Comparison of ENCODE assay signal across 10 cellular contexts in the genomic region with DNA sequence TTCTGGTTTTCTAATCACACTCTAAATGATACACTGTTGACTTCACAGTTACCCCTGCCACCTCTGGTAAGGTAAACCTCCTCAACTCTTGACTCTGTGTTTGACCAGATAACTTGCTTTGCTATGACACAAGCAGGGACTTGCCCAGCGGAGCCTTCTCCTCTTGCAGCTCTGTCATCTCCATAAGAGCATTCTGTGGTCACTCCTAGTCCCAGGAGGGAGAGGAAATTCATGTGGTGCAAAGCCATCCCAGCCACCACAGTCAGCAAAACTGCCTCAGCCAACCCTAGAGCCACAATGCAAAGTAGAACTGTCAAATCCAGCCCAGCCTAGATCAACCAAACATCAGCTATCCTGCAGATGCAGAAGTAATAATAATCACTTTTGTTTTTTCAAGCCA.
"Had no signal": no experiment of that assay in that cellular context is flagged by ENCODE, and none has a peak within 500 bp of the region (broad histone marks: within the 10 kb centered on the region; RNA-seq: fewer than 3 reads in every experiment).

No MANE protein-coding gene starts in this region.

- ATAC-seq: activated CD8-positive, alpha-beta T cell treated with anti-CD3 and anti-CD28 coated beads, Interleukin-2, amount 10 ng/mL, durations not matched to agents 7 days and 5 days; effector memory CD8-positive, alpha-beta T cell; left lobe of liver; upper lobe of right lung had no signal

- H3K4me3 Mint-ChIP-seq: activated CD8-positive, alpha-beta T cell treated with anti-CD3 and anti-CD28 coated beads, Interleukin-2, amount 10 ng/mL, durations not matched to agents 7 days and 5 days; effector memory CD8-positive, alpha-beta T cell; nephron progenitor cell; stimulated activated naive CD8-positive, alpha-beta T cell treated with anti-CD3 and anti-CD28 coated beads, Interleukin-15, Interleukin-2, amounts not matched to agents 100 ng/mL and 50 ng/mL, for 24 hours had no signal

- H3K27me3 Mint-ChIP-seq: stimulated activated naive CD8-positive, alpha-beta T cell treated with anti-CD3 and anti-CD28 coated beads, Interleukin-15, Interleukin-2, amounts not matched to agents 100 ng/mL and 50 ng/mL, for 24 hours had no signal

- DNase-seq: activated CD8-positive, alpha-beta T cell treated with anti-CD3 and anti-CD28 coated beads, Interleukin-2, amount 10 ng/mL, durations not matched to agents 7 days and 5 days; activated naive CD4-positive, alpha-beta T cell treated with Interleukin-2 at 50 U/mL for 16 hours; effector memory CD8-positive, alpha-beta T cell; nephron progenitor cell; sigmoid colon; stimulated activated CD4-positive, alpha-beta T cell treated with anti-CD3 and anti-CD28 coated beads, Interleukin-12 subunit alpha, Interleukin-12 subunit beta, amount 100 ng/mL, for 4 hours; stimulated activated CD4-positive, alpha-beta T cell treated with anti-CD3 and anti-CD28 coated beads, Interleukin-2, amount 100 ng/mL, for 48 hours; upper lobe of right lung had no signal

- H3K4me3 ChIP-seq: sigmoid colon, upper lobe of right lung had no signal

- H3K27ac Mint-ChIP-seq: activated CD8-positive, alpha-beta T cell treated with anti-CD3 and anti-CD28 coated beads, Interleukin-2, amount 10 ng/mL, durations not matched to agents 7 days and 5 days; effector memory CD8-positive, alpha-beta T cell; stimulated activated naive CD8-positive, alpha-beta T cell treated with anti-CD3 and anti-CD28 coated beads, Interleukin-15, Interleukin-2, amounts not matched to agents 100 ng/mL and 50 ng/mL, for 24 hours had no signal
